23 cellular contexts compared by ENCODE assay signal in the genomic region with DNA sequence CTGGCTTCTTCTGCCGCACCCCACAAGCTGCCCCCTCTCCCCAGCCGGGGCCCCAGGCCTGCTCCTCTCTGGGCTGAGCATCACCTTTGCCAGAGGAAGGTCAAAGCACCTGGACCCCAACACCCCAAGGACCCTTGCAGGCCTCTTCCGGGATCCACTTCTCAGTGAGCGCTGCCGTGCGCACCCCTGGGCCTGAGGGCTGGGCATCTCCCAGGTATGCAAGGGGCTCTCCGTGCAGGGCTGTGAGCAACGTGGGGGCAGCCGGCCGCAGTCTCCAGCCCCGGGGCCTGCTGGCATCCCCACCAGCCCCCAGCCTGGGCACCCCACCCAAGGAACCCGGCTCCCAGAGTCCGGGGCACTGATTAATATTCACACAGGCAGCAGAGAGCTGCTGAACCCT.
DNase-seq lines count a peak whose midpoint lies in the region; ATAC-seq, FAIRE-seq and TF ChIP-seq lines count a peak whose summit lies in the region.
"Had no signal": no experiment of that assay in that cellular context is flagged by ENCODE, and none has a peak within 500 bp of the region (broad histone marks: within the 10 kb centered on the region; RNA-seq: fewer than 3 reads in every experiment).

No MANE protein-coding gene starts in this region.

- peaks cover 22% of the 10 kb centered on the region for H3K4me1 Mint-ChIP-seq in activated CD4-positive, alpha-beta memory T cell treated with anti-CD3 and anti-CD28 coated beads, Interleukin-2, amount 10 ng/mL, durations not matched to agents 7 days and 5 days
- peaks cover 13% of the 10 kb centered on the region for H3K4me1 Mint-ChIP-seq in activated CD4-positive, alpha-beta memory T cell treated with anti-CD3 and anti-CD28 coated beads for 36 hours (ENCODE audit: low read depth)

- 85 to 92% methylated on average over 13 of the region's 13 CpGs for WGBS in pancreas, 2 donors

- ATAC-seq in pancreas = no peak
- ATAC-seq: A549; stimulated activated naive B cell treated with anti-CD40 and anti-IgM and Interleukin-4, amounts not matched to agents 10 μg/mL and 1 μg/mL and 100 μg/mL, for 72 hours had no signal

- H3K4me3 Mint-ChIP-seq in activated CD4-positive, alpha-beta memory T cell treated with anti-CD3 and anti-CD28 coated beads, Interleukin-2, amount 10 ng/mL, durations not matched to agents 7 days and 5 days = no peak overlapping the region
- H3K4me3 Mint-ChIP-seq in activated CD4-positive, alpha-beta memory T cell treated with anti-CD3 and anti-CD28 coated beads for 36 hours = no peak overlapping the region
- H3K4me3 Mint-ChIP-seq: dendritic cell treated with granulocyte-macrophage colony-stimulating factor and Interleukin-4, amounts not matched to agents 40 ng/mL and 50 ng/mL, for 4 days; stimulated activated naive B cell treated with anti-CD40 and anti-IgM and Interleukin-4, amounts not matched to agents 10 μg/mL and 1 μg/mL and 100 μg/mL, for 72 hours had no signal

- intact Hi-C loops in activated CD4-positive, alpha-beta memory T cell treated with anti-CD3 and anti-CD28 coated beads for 36 hours (cut with micrococcal nuclease) = no loop called here
- intact Hi-C loops in pancreas (cut with DNase I) = loop anchor here in 1 of 3 donors (10.0 kb wide), 1 partner anchor 271 kb away; no protein-coding TSS in a partner anchor

- no peaks in the 10 kb centered on the region for H3K27me3 Mint-ChIP-seq in activated CD4-positive, alpha-beta memory T cell treated with anti-CD3 and anti-CD28 coated beads, Interleukin-2, amount 10 ng/mL, durations not matched to agents 7 days and 5 days
- no peaks in the 10 kb centered on the region for H3K27me3 Mint-ChIP-seq in activated CD4-positive, alpha-beta memory T cell treated with anti-CD3 and anti-CD28 coated beads for 36 hours
- H3K27me3 Mint-ChIP-seq: dendritic cell treated with granulocyte-macrophage colony-stimulating factor and Interleukin-4, amounts not matched to agents 40 ng/mL and 50 ng/mL, for 4 days; stimulated activated naive B cell treated with anti-CD40 and anti-IgM and Interleukin-4, amounts not matched to agents 10 μg/mL and 1 μg/mL and 100 μg/mL, for 72 hours had no signal

- no peaks in the 10 kb centered on the region for H3K4me1 ChIP-seq in pancreas
- H3K4me1 ChIP-seq: A549, suprapubic skin, uterus had no signal

- H3K9me3 Mint-ChIP-seq in activated CD4-positive, alpha-beta memory T cell treated with anti-CD3 and anti-CD28 coated beads, Interleukin-2, amount 10 ng/mL, durations not matched to agents 7 days and 5 days = peaks cover 4% of the 10 kb centered on the region
- H3K9me3 Mint-ChIP-seq in activated CD4-positive, alpha-beta memory T cell treated with anti-CD3 and anti-CD28 coated beads for 36 hours = peaks cover 11% of the 10 kb centered on the region

- H3K27me3 ChIP-seq in pancreas = no peaks in the 10 kb centered on the region
- H3K27me3 ChIP-seq: cardiac muscle cell, suprapubic skin, uterus had no signal

- CTCF ChIA-PET in activated CD4-positive, alpha-beta memory T cell treated with anti-CD3 and anti-CD28 coated beads, Interleukin-2, amount 10 ng/mL, durations not matched to agents 7 days and 5 days (lab: Charles Lee) = interaction anchor here (1.8 kb wide), 1 partner anchor 266 kb away, joined by 7 read pairs; no protein-coding TSS in a partner anchor
- CTCF ChIA-PET in activated CD4-positive, alpha-beta memory T cell treated with anti-CD3 and anti-CD28 coated beads for 36 hours (lab: Charles Lee) = interaction anchor here (1.3 kb wide), 1 partner anchor 267 kb away, joined by 3 read pairs; no protein-coding TSS in a partner anchor

- H3K9me3 ChIP-seq in pancreas = no peaks in the 10 kb centered on the region
- H3K9me3 ChIP-seq: A549 had no signal

- H3K27ac Mint-ChIP-seq in activated CD4-positive, alpha-beta memory T cell treated with anti-CD3 and anti-CD28 coated beads, Interleukin-2, amount 10 ng/mL, durations not matched to agents 7 days and 5 days = no peak overlapping the region
- no peak overlapping the region for H3K27ac Mint-ChIP-seq in activated CD4-positive, alpha-beta memory T cell treated with anti-CD3 and anti-CD28 coated beads for 36 hours
- H3K27ac Mint-ChIP-seq: dendritic cell treated with granulocyte-macrophage colony-stimulating factor and Interleukin-4, amounts not matched to agents 40 ng/mL and 50 ng/mL, for 4 days; stimulated activated naive B cell treated with anti-CD40 and anti-IgM and Interleukin-4, amounts not matched to agents 10 μg/mL and 1 μg/mL and 100 μg/mL, for 72 hours had no signal

- TF ChIP-seq CTCF in pancreas (IDR thresholded peaks at IDR 0.05) = no peak

- no peak overlapping the region for H3K27ac ChIP-seq in pancreas
- H3K27ac ChIP-seq: A549, cardiac muscle cell, suprapubic skin, uterus had no signal

- POLR2A ChIA-PET in activated CD4-positive, alpha-beta memory T cell treated with anti-CD3 and anti-CD28 coated beads, Interleukin-2, amount 10 ng/mL, durations not matched to agents 7 days and 5 days (lab: Charles Lee) = no interaction called here
- POLR2A ChIA-PET in activated CD4-positive, alpha-beta memory T cell treated with anti-CD3 and anti-CD28 coated beads for 36 hours (lab: Charles Lee) = no interaction called here

- no peaks in the 10 kb centered on the region for H3K36me3 Mint-ChIP-seq in activated CD4-positive, alpha-beta memory T cell treated with anti-CD3 and anti-CD28 coated beads, Interleukin-2, amount 10 ng/mL, durations not matched to agents 7 days and 5 days (ENCODE audit: low read depth)
- H3K36me3 Mint-ChIP-seq in activated CD4-positive, alpha-beta memory T cell treated with anti-CD3 and anti-CD28 coated beads for 36 hours = peaks cover 3% of the 10 kb centered on the region

- FAIRE-seq in pancreas (lab: Jason Lieb, UNC) = no peak
- FAIRE-seq: A549, islet of Langerhans had no signal

- no peaks in the 10 kb centered on the region for H3K36me3 ChIP-seq in pancreas
- H3K36me3 ChIP-seq: cardiac muscle cell, suprapubic skin, uterus had no signal

- no peak overlapping the region for H3K4me3 ChIP-seq in pancreas
- H3K4me3 ChIP-seq: A549, cardiac muscle cell, suprapubic skin, uterus had no signal

- DNase-seq in activated CD4-positive, alpha-beta memory T cell treated with anti-CD3 and anti-CD28 coated beads, Interleukin-2, amount 10 ng/mL, durations not matched to agents 7 days and 5 days = peak; percentile 14
- no peak for DNase-seq in activated CD4-positive, alpha-beta memory T cell treated with anti-CD3 and anti-CD28 coated beads for 36 hours
- DNase-seq in D341Med (ENCODE audit: low spot score) (peak; percentile 18), ecto neural progenitor cell (ENCODE audit: low spot score) (peak; percentile 33), pancreas (peak in 4 of 6 donors; percentile 7 to 58 (median 26)), anterior cingulate cortex (lab: John Stamatoyannopoulos, UW) (no peak), KG1 (lab: John Stamatoyannopoulos, UW) (no peak), C1 segment of cervical spinal cord (lab: John Stamatoyannopoulos, UW) (no peak)
- DNase-seq: activated CD4-positive, alpha-beta T cell treated with anti-CD3 and anti-CD28 coated beads, Interleukin-2, amount 50 U/mL, for 1 hour; COR-L47; DND-41; mammary epithelial cell; NCI-H1048; NCI-H187; NCI-H526; stimulated activated CD4-positive, alpha-beta T cell treated with anti-CD3 and anti-CD28 coated beads, Interleukin-4, amount 100 ng/mL, for 1 hour; stimulated activated naive B cell treated with anti-CD40 and anti-IgM and Interleukin-4, amounts not matched to agents 10 μg/mL and 1 μg/mL and 100 μg/mL, for 72 hours; uterus had no signal

Comparison
In these comparisons a context has a peak if more than half of its experiments do, and no peak if none do; other contexts are left out.
1. DNase-seq: peak in activated CD4-positive, alpha-beta memory T cell treated with anti-CD3 and anti-CD28 coated beads, Interleukin-2, amount 10 ng/mL, durations not matched to agents 7 days and 5 days (single experiment), D341Med (single experiment), ecto neural progenitor cell (single experiment) and pancreas (4 of 6); none in activated CD4-positive, alpha-beta memory T cell treated with anti-CD3 and anti-CD28 coated beads for 36 hours (single experiment), anterior cingulate cortex (0 of 58), KG1 (single experiment) and C1 segment of cervical spinal cord (0 of 14).